Comparison of ENCODE assay signal across 8 cellular contexts in genomic region chr1:160097196-160097910, GRCh38. TPM values are rescaled to one million over a fixed set of nuclear protein-coding genes. Genes with fewer than 3 reads are reported as not detected.
DNase-seq lines count a peak whose midpoint lies in the region; ATAC-seq and TF ChIP-seq lines count a peak whose summit lies in the region.

No MANE protein-coding gene starts in this region.

- CTCF ChIA-PET in activated CD8-positive, alpha-beta memory T cell treated with anti-CD3 and anti-CD28 coated beads, Interleukin-2, amount 10 ng/mL, durations not matched to agents 7 days and 5 days (lab: Charles Lee): interaction anchor here (0.9 to 5.0 kb wide), 9 partner anchors 9 to 279 kb away, joined by 3 to 115 read pairs (median 6); partner anchors contain the start of gene KCNJ9

- no peak for TF ChIP-seq EP300 in suprapubic skin (IDR thresholded peaks at IDR 0.05)

- no peaks in the 10 kb centered on the region for H3K27me3 Mint-ChIP-seq in activated CD8-positive, alpha-beta memory T cell treated with anti-CD3 and anti-CD28 coated beads, Interleukin-2, amount 10 ng/mL, durations not matched to agents 7 days and 5 days

- peak overlapping the region; percentile 86 for H3K4me3 Mint-ChIP-seq in activated CD8-positive, alpha-beta memory T cell treated with anti-CD3 and anti-CD28 coated beads, Interleukin-2, amount 10 ng/mL, durations not matched to agents 7 days and 5 days

- TF ChIP-seq CTCF in ascending aorta (IDR thresholded peaks at IDR 0.05) (no peak), suprapubic skin (IDR thresholded peaks at IDR 0.05) (no peak)

- H3K9me3 Mint-ChIP-seq in activated CD8-positive, alpha-beta memory T cell treated with anti-CD3 and anti-CD28 coated beads, Interleukin-2, amount 10 ng/mL, durations not matched to agents 7 days and 5 days (ENCODE audit: low read depth): no peaks in the 10 kb centered on the region

- DNase-seq in activated CD8-positive, alpha-beta memory T cell treated with anti-CD3 and anti-CD28 coated beads, Interleukin-2, amount 10 ng/mL, durations not matched to agents 7 days and 5 days: peak; percentile 53
- DNase-seq in activated CD8-positive, alpha-beta memory T cell treated with anti-CD3 and anti-CD28 coated beads for 24 hours: no peak
- DNase-seq in ascending aorta (ENCODE audit: low spot score in 2 of 2) (no peak), medulla oblongata (ENCODE audit: extremely low spot score) (peak; percentile 41), suprapubic skin (ENCODE audit: low spot score in 2 of 2) (no peak), cerebellar cortex (ENCODE audit: low spot score) (no peak), NCI-H82 (lab: John Stamatoyannopoulos, UW) (no peak)

- peaks cover 17 to 29% of the 10 kb centered on the region in 2 donors for H3K4me1 ChIP-seq in ascending aorta
- H3K4me1 ChIP-seq in suprapubic skin: peaks cover 56% of the 10 kb centered on the region

- peaks cover 35% of the 10 kb centered on the region for H3K4me1 Mint-ChIP-seq in activated CD8-positive, alpha-beta memory T cell treated with anti-CD3 and anti-CD28 coated beads, Interleukin-2, amount 10 ng/mL, durations not matched to agents 7 days and 5 days

- no peak for ATAC-seq in activated CD8-positive, alpha-beta memory T cell treated with anti-CD3 and anti-CD28 coated beads, Interleukin-2, amount 10 ng/mL, durations not matched to agents 7 days and 5 days
- no peak for ATAC-seq in GM19455 (IDR thresholded peaks at IDR 0.05; ENCODE audit: unreplicated experiment)

- H3K9me3 ChIP-seq in ascending aorta (no peaks in the 10 kb centered on the region), suprapubic skin (no peaks in the 10 kb centered on the region)

- H3K4me3 ChIP-seq in ascending aorta: peak overlapping the region; percentile 69 to 85
- peak overlapping the region; percentile 79 for H3K4me3 ChIP-seq in suprapubic skin

- no peak for TF ChIP-seq POLR2A in suprapubic skin (IDR thresholded peaks at IDR 0.05)

- no peaks in the 10 kb centered on the region for H3K27me3 ChIP-seq in ascending aorta
- no peaks in the 10 kb centered on the region for H3K27me3 ChIP-seq in suprapubic skin

- H3K27ac ChIP-seq in ascending aorta (peak overlapping the region; percentile 93 to 99), suprapubic skin (peak overlapping the region; percentile 84)

- peaks cover 4% of the 10 kb centered on the region for H3K36me3 Mint-ChIP-seq in activated CD8-positive, alpha-beta memory T cell treated with anti-CD3 and anti-CD28 coated beads, Interleukin-2, amount 10 ng/mL, durations not matched to agents 7 days and 5 days

- H3K27ac Mint-ChIP-seq in activated CD8-positive, alpha-beta memory T cell treated with anti-CD3 and anti-CD28 coated beads, Interleukin-2, amount 10 ng/mL, durations not matched to agents 7 days and 5 days: peak overlapping the region; percentile 72

- intact Hi-C loops in ascending aorta (cut with DNase I): loop anchor here (5.0 kb wide), 2 partner anchors 175 to 245 kb away; partner anchors contain the start of genes COPA and NCSTN

- WGBS in suprapubic skin: 34% methylated on average over 4 of the region's 5 CpGs

- peaks cover 23 to 24% of the 10 kb centered on the region in 2 donors for H3K36me3 ChIP-seq in ascending aorta
- H3K36me3 ChIP-seq in suprapubic skin: peaks cover 25% of the 10 kb centered on the region

RNA-seq across cellular contexts. Expression of gene IGSF8, which starts 1.1 kb away (rescaled TPM):
- total RNA-seq in activated CD8-positive, alpha-beta memory T cell treated with anti-CD3 and anti-CD28 coated beads, Interleukin-2, amount 10 ng/mL, durations not matched to agents 7 days and 5 days: 10 to 100 TPM; 30.9 to 35.0 TPM
- total RNA-seq in ascending aorta (37.9 TPM), suprapubic skin (10 to 100 TPM; 44.1 to 90.5 (median 50.8) TPM)

RNA-seq across cellular contexts. Expression of gene KCNJ9, which starts 16.0 kb away (rescaled TPM):
- total RNA-seq in activated CD8-positive, alpha-beta memory T cell treated with anti-CD3 and anti-CD28 coated beads, Interleukin-2, amount 10 ng/mL, durations not matched to agents 7 days and 5 days: not detected
- total RNA-seq in ascending aorta (1.2 TPM), suprapubic skin (under 1 TPM in 1 of 4 donors, not detected in 3; 0.13 TPM)

RNA-seq across cellular contexts. Expression of gene ATP1A2, which starts 18.2 kb away (rescaled TPM):
- total RNA-seq in activated CD8-positive, alpha-beta memory T cell treated with anti-CD3 and anti-CD28 coated beads, Interleukin-2, amount 10 ng/mL, durations not matched to agents 7 days and 5 days: not detected
- total RNA-seq in ascending aorta (316 TPM), suprapubic skin (1 to 10 TPM; 4.2 to 6.9 (median 4.8) TPM)

RNA-seq across cellular contexts. Expression of gene KCNJ10, which starts 27.4 kb away (rescaled TPM):
- total RNA-seq in activated CD8-positive, alpha-beta memory T cell treated with anti-CD3 and anti-CD28 coated beads, Interleukin-2, amount 10 ng/mL, durations not matched to agents 7 days and 5 days: not detected
- total RNA-seq in ascending aorta (not detected), suprapubic skin (not detected)

RNA-seq across cellular contexts. Expression of gene ATP1A4, which starts 54.0 kb away (rescaled TPM):
- total RNA-seq in activated CD8-positive, alpha-beta memory T cell treated with anti-CD3 and anti-CD28 coated beads, Interleukin-2, amount 10 ng/mL, durations not matched to agents 7 days and 5 days: under 1 TPM in 1 of 2 experiments, not detected in 1; 0.40 TPM
- total RNA-seq in ascending aorta (not detected), suprapubic skin (not detected)

Comparison
In these comparisons a context has a peak if more than half of its experiments do, and no peak if none do; other contexts are left out.
1. DNase-seq: peak in activated CD8-positive, alpha-beta memory T cell treated with anti-CD3 and anti-CD28 coated beads, Interleukin-2, amount 10 ng/mL, durations not matched to agents 7 days and 5 days (single experiment) and medulla oblongata (single experiment); none in activated CD8-positive, alpha-beta memory T cell treated with anti-CD3 and anti-CD28 coated beads for 24 hours (single experiment), ascending aorta (0 of 2), suprapubic skin (0 of 2), cerebellar cortex (single experiment) and NCI-H82 (single experiment).
2. RNA of gene ATP1A2, which starts 18.2 kb away (total RNA-seq): 316 TPM in ascending aorta (single experiment); 4.2 to 6.9 TPM in suprapubic skin and not detected in activated CD8-positive, alpha-beta memory T cell treated with anti-CD3 and anti-CD28 coated beads, Interleukin-2, amount 10 ng/mL, durations not matched to agents 7 days and 5 days; every median in the first group is over 10 times any median in the second.